In the genomic region with DNA sequence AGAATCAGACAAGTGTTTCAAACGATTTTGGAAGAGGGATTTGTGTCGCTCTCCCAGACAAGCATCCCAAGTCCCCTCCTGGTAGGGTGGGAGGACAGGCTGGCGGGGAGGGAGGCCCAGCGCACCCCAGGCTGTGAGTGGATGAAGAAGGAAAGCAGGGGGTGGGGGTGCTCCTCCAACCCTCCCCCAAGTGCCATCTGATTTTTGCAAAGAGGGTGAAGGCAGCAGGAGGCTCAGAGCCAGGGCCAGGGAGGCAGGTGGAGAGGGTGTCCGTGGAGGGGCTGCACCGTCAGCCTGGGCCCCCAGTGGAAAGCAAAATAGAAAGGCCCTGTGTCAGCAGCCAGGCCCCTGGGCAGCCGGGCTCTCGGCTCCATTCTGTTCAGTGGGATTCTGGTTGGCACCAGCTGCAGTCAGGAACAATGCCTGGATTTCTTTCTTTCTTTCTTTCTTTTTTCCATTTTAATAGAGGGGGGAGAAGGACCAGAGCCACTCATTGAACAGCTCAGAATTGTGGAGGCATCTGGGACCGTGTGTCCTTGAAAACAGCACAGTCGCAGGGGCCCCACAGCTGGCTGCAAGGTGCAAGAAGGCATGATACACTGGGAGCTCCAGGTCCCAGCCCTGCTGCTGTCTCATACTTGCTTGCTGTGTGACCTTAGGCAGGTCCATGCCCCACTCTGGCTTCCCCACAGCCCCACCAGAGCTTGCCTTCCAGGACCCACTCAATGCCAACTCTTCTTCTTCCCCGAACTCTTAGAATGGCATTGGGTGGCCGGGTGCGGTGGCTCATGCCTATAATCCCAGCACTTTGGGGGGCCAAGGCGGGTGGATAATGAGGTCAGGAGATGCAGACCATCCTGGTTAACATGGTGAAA, we compare ENCODE assay signal across 17 cellular contexts. TPM values are rescaled to one million over a fixed set of nuclear protein-coding genes. Genes with fewer than 3 reads are reported as not detected.
DNase-seq lines count a peak whose midpoint lies in the region; ATAC-seq and TF ChIP-seq lines count a peak whose summit lies in the region.
"Had no signal": no experiment of that assay in that cellular context is flagged by ENCODE, and none has a peak within 500 bp of the region (broad histone marks: within the 10 kb centered on the region; RNA-seq: fewer than 3 reads in every experiment).

No MANE protein-coding gene starts in this region.

- no peak overlapping the region for H3K4me3 ChIP-seq in endodermal cell (ENCODE audit: low read length)
- no peak overlapping the region for H3K4me3 ChIP-seq in stomach
- no peak overlapping the region for H3K4me3 ChIP-seq in CD8-positive, alpha-beta T cell (ENCODE audit: low read depth, low read length)

- no peak for TF ChIP-seq POLR2A in stomach (IDR thresholded peaks at IDR 0.05)

- H3K9me3 Mint-ChIP-seq in endodermal cell, result no peaks in the 10 kb centered on the region
- H3K9me3 Mint-ChIP-seq in CD8-positive, alpha-beta T cell, result no peaks in the 10 kb centered on the region
- H3K9me3 Mint-ChIP-seq: activated T-helper 2 cell treated with anti-CD3 and anti-CD28 coated beads, Interferon-gamma antibody, Interleukin-2, Interleukin-4, amounts not matched to agents 10 μg/mL and 5 μg/mL and 100 μg/mL, durations not matched to agents 14 hours and 24 hours and 36 hours; stimulated activated naive CD8-positive, alpha-beta T cell treated with anti-CD3 and anti-CD28 coated beads, Interleukin-15, amount 100 ng/mL, for 72 hours; T-helper 2 cell treated with Interferon-gamma antibody and Interleukin-4, amounts not matched to agents 5 μg/mL and 100 μg/mL, for 36 hours had no signal

- H3K36me3 Mint-ChIP-seq in endodermal cell (ENCODE audit: low read depth), result no peaks in the 10 kb centered on the region
- no peaks in the 10 kb centered on the region for H3K36me3 Mint-ChIP-seq in CD8-positive, alpha-beta T cell
- H3K36me3 Mint-ChIP-seq: naive B cell had no signal

- no peaks in the 10 kb centered on the region for H3K27me3 ChIP-seq in endodermal cell (ENCODE audit: control insufficient read depth, insufficient read depth, low read length, poor library complexity, severe bottlenecking)
- H3K27me3 ChIP-seq in stomach, result no peaks in the 10 kb centered on the region
- no peaks in the 10 kb centered on the region for H3K27me3 ChIP-seq in CD8-positive, alpha-beta T cell (ENCODE audit: insufficient read depth, low read length)

- CTCF ChIA-PET in RWPE1 (lab: Yijun Ruan, JAX), result interaction anchor here (0.6 to 0.7 kb wide), 2 partner anchors 14 to 74 kb away, joined by 3 read pairs; no protein-coding TSS in a partner anchor
- CTCF ChIA-PET in HEK293T (lab: Yijun Ruan, JAX), result no interaction called here
- CTCF ChIA-PET in CD8-positive, alpha-beta T cell (lab: Charles Lee), result interaction anchor here (1.3 to 1.4 kb wide), 2 partner anchors 9 to 87 kb away, joined by 3 to 5 read pairs; no protein-coding TSS in a partner anchor

- no peak overlapping the region for H3K4me3 Mint-ChIP-seq in endodermal cell
- no peak overlapping the region for H3K4me3 Mint-ChIP-seq in CD8-positive, alpha-beta T cell
- H3K4me3 Mint-ChIP-seq: stimulated activated naive CD8-positive, alpha-beta T cell treated with anti-CD3 and anti-CD28 coated beads, Interleukin-15, amount 100 ng/mL, for 72 hours; T-helper 2 cell treated with Interferon-gamma antibody and Interleukin-4, amounts not matched to agents 5 μg/mL and 100 μg/mL, for 36 hours had no signal

- peaks cover 6% of the 10 kb centered on the region for H3K27me3 Mint-ChIP-seq in endodermal cell (ENCODE audit: insufficient read depth)
- H3K27me3 Mint-ChIP-seq in CD8-positive, alpha-beta T cell (ENCODE audit: low read depth), result no peaks in the 10 kb centered on the region
- H3K27me3 Mint-ChIP-seq: stimulated activated naive CD8-positive, alpha-beta T cell treated with anti-CD3 and anti-CD28 coated beads, Interleukin-15, amount 100 ng/mL, for 72 hours had no signal

- H3K9me3 ChIP-seq in endodermal cell (ENCODE audit: control insufficient read depth, low read length) (no peaks in the 10 kb centered on the region), stomach (no peaks in the 10 kb centered on the region)
- H3K9me3 ChIP-seq in CD8-positive, alpha-beta T cell (ENCODE audit: low read length), result no peaks in the 10 kb centered on the region

- H3K4me1 Mint-ChIP-seq in endodermal cell, result peaks cover 58% of the 10 kb centered on the region
- H3K4me1 Mint-ChIP-seq in CD8-positive, alpha-beta T cell (ENCODE audit: low read depth), result peaks cover 36% of the 10 kb centered on the region

- H3K4me1 ChIP-seq in endodermal cell (ENCODE audit: control insufficient read depth, insufficient read depth, low read length), result peaks cover 27% of the 10 kb centered on the region
- H3K4me1 ChIP-seq in stomach, result peaks cover 54 to 87% (median 74%) of the 10 kb centered on the region in 4 donors
- peaks cover 25% of the 10 kb centered on the region for H3K4me1 ChIP-seq in CD8-positive, alpha-beta T cell (ENCODE audit: insufficient read depth, low read length)

- ATAC-seq in CD8-positive, alpha-beta T cell, result no peak
- ATAC-seq in HG02938 (IDR thresholded peaks at IDR 0.05; ENCODE audit: unreplicated experiment), result no peak
- ATAC-seq: left lobe of liver; stimulated activated naive CD8-positive, alpha-beta T cell treated with anti-CD3 and anti-CD28 coated beads, Interleukin-15, amount 100 ng/mL, for 72 hours had no signal

- no peak for DNase-seq in RWPE1 (ENCODE audit: low spot score)
- peak; percentile 37 for DNase-seq in endodermal cell
- peak; percentile 45 for DNase-seq in midbrain (lab: John Stamatoyannopoulos, UW)
- peak; percentile 24 for DNase-seq in stomach
- DNase-seq in HEK293T (ENCODE audit: extremely low spot score), result no peak
- no peak for DNase-seq in CD8-positive, alpha-beta T cell
- DNase-seq: AML-193; MM.1S; naive B cell; NCI-H187; NCI-H446 treated with DMSO at 0.1 percent for 48 hours; SHP77 treated with DMSO at 0.1 percent for 48 hours; stimulated activated naive CD8-positive, alpha-beta T cell treated with anti-CD3 and anti-CD28 coated beads, Interleukin-15, amount 100 ng/mL, for 72 hours had no signal

- intact Hi-C loops in stomach (cut with DNase I; ENCODE audit: low total_unique reads), result no loop called here
- intact Hi-C loops in CD8-positive, alpha-beta T cell (cut with DNase I, micrococcal nuclease), result loop anchor here in 1 of 2 experiments (10.0 kb wide), 1 partner anchor 283 kb away; a partner anchor contains a TSS

- TF ChIP-seq CTCF in RWPE1 (conservative IDR thresholded peaks at IDR 0.05; ENCODE audit: low read depth) (no peak), endodermal cell (conservative IDR thresholded peaks at IDR 0.05) (no peak), stomach (IDR thresholded peaks at IDR 0.05) (no peak)
- no peak for TF ChIP-seq CTCF in CD8-positive, alpha-beta T cell (IDR thresholded peaks at IDR 0.05)

- no peak for TF ChIP-seq EP300 in stomach (IDR thresholded peaks at IDR 0.05)

- H3K9ac ChIP-seq in endodermal cell (ENCODE audit: extremely low read depth, low read length, poor library complexity, severe bottlenecking), result no peak overlapping the region

- H3K27ac Mint-ChIP-seq in endodermal cell, result no peak overlapping the region
- H3K27ac Mint-ChIP-seq in CD8-positive, alpha-beta T cell, result no peak overlapping the region
- H3K27ac Mint-ChIP-seq: activated T-helper 2 cell treated with anti-CD3 and anti-CD28 coated beads, Interferon-gamma antibody, Interleukin-2, Interleukin-4, amounts not matched to agents 10 μg/mL and 5 μg/mL and 100 μg/mL, durations not matched to agents 14 hours and 24 hours and 36 hours; stimulated activated naive CD8-positive, alpha-beta T cell treated with anti-CD3 and anti-CD28 coated beads, Interleukin-15, amount 100 ng/mL, for 72 hours; T-helper 2 cell treated with Interferon-gamma antibody and Interleukin-4, amounts not matched to agents 5 μg/mL and 100 μg/mL, for 36 hours had no signal

- POLR2A ChIA-PET in RWPE1 (lab: Yijun Ruan, JAX; ENCODE audit: low non-redundant PET) (interaction anchor here (0.6 kb wide), 1 partner anchor 79 kb away, joined by 5 read pairs; no protein-coding TSS in a partner anchor), HEK293T (lab: Yijun Ruan, JAX) (no interaction called here)
- POLR2A ChIA-PET in CD8-positive, alpha-beta T cell (lab: Charles Lee), result no interaction called here

- 91 to 96% methylated on average over 4 to 14 of the region's 14 CpGs for WGBS in endodermal cell (ENCODE audit: insufficient coverage in 1 of 2, insufficient read length in 1 of 2), 2 experiments
- 73 to 83% (median 77%) methylated on average over 14 of the region's 14 CpGs for WGBS in stomach, 5 donors

- H3K36me3 ChIP-seq in endodermal cell (ENCODE audit: control insufficient read depth, insufficient read depth, low read length), result no peaks in the 10 kb centered on the region
- no peaks in the 10 kb centered on the region for H3K36me3 ChIP-seq in stomach
- H3K36me3 ChIP-seq in CD8-positive, alpha-beta T cell (ENCODE audit: insufficient read depth, low read length), result no peaks in the 10 kb centered on the region

- H3K27ac ChIP-seq in RWPE1 (peak overlapping the region; percentile 7; the same call in 1 of the 2 replicates), endodermal cell (ENCODE audit: low read depth, low read length) (peak overlapping the region; percentile 16), stomach (peak overlapping the region in 4 of 5 donors; percentile 19 to 87 (median 86))
- no peak overlapping the region for H3K27ac ChIP-seq in CD8-positive, alpha-beta T cell (ENCODE audit: low read depth, low read length)

TF ChIP-seq in HEK293T, 16 proteins besides CTCF, POLR2A, EP300 and RAD21 (continues in another document):
- TF ChIP-seq ARNT (IDR thresholded peaks at IDR 0.05), result no peak
- no peak for TF ChIP-seq L3MBTL2 (conservative IDR thresholded peaks at IDR 0.05)
- TF ChIP-seq NFRKB (IDR thresholded peaks at IDR 0.05), result no peak
- no peak for TF ChIP-seq SP1 (IDR thresholded peaks at IDR 0.05)
- no peak for TF ChIP-seq ZNF384 (IDR thresholded peaks at IDR 0.05)
- no peak for TF ChIP-seq TARDBP (IDR thresholded peaks at IDR 0.05)
- no peak for TF ChIP-seq CTBP1 (IDR thresholded peaks at IDR 0.05; ENCODE audit: borderline replicate concordance)
- TF ChIP-seq, protein P1, sequence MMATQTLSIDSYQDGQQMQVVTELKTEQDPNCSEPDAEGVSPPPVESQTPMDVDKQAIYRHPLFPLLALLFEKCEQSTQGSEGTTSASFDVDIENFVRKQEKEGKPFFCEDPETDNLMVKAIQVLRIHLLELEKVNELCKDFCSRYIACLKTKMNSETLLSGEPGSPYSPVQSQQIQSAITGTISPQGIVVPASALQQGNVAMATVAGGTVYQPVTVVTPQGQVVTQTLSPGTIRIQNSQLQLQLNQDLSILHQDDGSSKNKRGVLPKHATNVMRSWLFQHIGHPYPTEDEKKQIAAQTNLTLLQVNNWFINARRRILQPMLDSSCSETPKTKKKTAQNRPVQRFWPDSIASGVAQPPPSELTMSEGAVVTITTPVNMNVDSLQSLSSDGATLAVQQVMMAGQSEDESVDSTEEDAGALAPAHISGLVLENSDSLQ (IDR thresholded peaks at IDR 0.05), result no peak
- no peak for TF ChIP-seq HDGF (IDR thresholded peaks at IDR 0.05; ENCODE audit: borderline replicate concordance)
- TF ChIP-seq FOXA1 (IDR thresholded peaks at IDR 0.05), result no peak

RNA-seq across cellular contexts. Expression of a gene that starts 7.1 kb away (rescaled TPM):
- total RNA-seq in endodermal cell, result 10 to 100 TPM; 65.3 to 67.5 TPM
- 77.5 TPM for polyA plus RNA-seq in endodermal cell (2013, experiment 1 of 2)
- polyA plus RNA-seq in endodermal cell (2013, experiment 2 of 2), result 68.6 TPM
- 100 to 1,000 TPM in 1 of 5 donors, 10 to 100 TPM in 4; 25.9 to 103 (median 67.7) TPM for total RNA-seq in stomach
- polyA plus RNA-seq in stomach, result 10 to 100 TPM; 17.7 to 20.2 (median 18.2) TPM
- total RNA-seq in CD8-positive, alpha-beta T cell, result 10 to 100 TPM; 10.1 to 10.8 TPM

Comparison
In these comparisons a context has a peak if more than half of its experiments do, and no peak if none do; other contexts are left out.
1. DNase-seq: peak in endodermal cell (single experiment), midbrain (single experiment) and stomach (single experiment); none in RWPE1 (single experiment), HEK293T (single experiment) and CD8-positive, alpha-beta T cell (0 of 7).